Comparison of ENCODE assay signal across 24 cellular contexts in genomic region chr7:15600298-15600697, GRCh38. TPM values are rescaled to one million over a fixed set of nuclear protein-coding genes. Genes with fewer than 3 reads are reported as not detected.
DNase-seq lines count a peak whose midpoint lies in the region; ATAC-seq and TF ChIP-seq lines count a peak whose summit lies in the region.
"Had no signal": no experiment of that assay in that cellular context is flagged by ENCODE, and none has a peak within 500 bp of the region (broad histone marks: within the 10 kb centered on the region; RNA-seq: fewer than 3 reads in every experiment).

No MANE protein-coding gene starts in this region.

- H3K27ac ChIP-seq in H9 (ENCODE audit: insufficient read length, low read depth, low read length) (no peak overlapping the region), osteoblast (ENCODE audit: low read depth, low read length) (no peak overlapping the region)
- H3K27ac ChIP-seq: 22Rv1; A549; BLaER1 treated with 17β-estradiol and CSF1 and Interleukin-3, amounts not matched to agents 10 nM and 100 nM had no signal

- H3K36me3 ChIP-seq in osteoblast (ENCODE audit: insufficient read depth, low read length): no peaks in the 10 kb centered on the region
- H3K36me3 ChIP-seq: BE2C; BLaER1 treated with 17β-estradiol and CSF1 and Interleukin-3, amounts not matched to agents 10 nM and 100 nM had no signal

- no peak overlapping the region for H3K18ac ChIP-seq in H9 (ENCODE audit: insufficient read length, low read depth, low read length)

- no peak overlapping the region for H2BK5ac ChIP-seq in H9 (ENCODE audit: insufficient read length, low read length)

- H3T11ph ChIP-seq in H9 (ENCODE audit: low read length): no peak overlapping the region

- H3K9me3 ChIP-seq in H9 (ENCODE audit: control insufficient read depth, low read depth, low read length) (no peaks in the 10 kb centered on the region), osteoblast (ENCODE audit: low read depth, low read length) (peaks cover 4% of the 10 kb centered on the region)
- H3K9me3 ChIP-seq: A549, BE2C had no signal

- no peaks in the 10 kb centered on the region for H3K79me2 ChIP-seq in H9 (ENCODE audit: insufficient read depth, low read length)
- no peaks in the 10 kb centered on the region for H3K79me2 ChIP-seq in osteoblast (ENCODE audit: insufficient read depth, low read length)

- H3K9ac ChIP-seq in H9 (ENCODE audit: extremely low read depth, insufficient read length, low read length): no peak overlapping the region
- H3K9ac ChIP-seq: BLaER1 treated with 17β-estradiol and CSF1 and Interleukin-3, amounts not matched to agents 10 nM and 100 nM had no signal

- H3K36me3 Mint-ChIP-seq in H9 (ENCODE audit: insufficient read depth in 1 of 3, low read depth in 3 of 3): no peaks in the 10 kb centered on the region
- H3K36me3 Mint-ChIP-seq in WTC11: no peaks in the 10 kb centered on the region
- H3K36me3 Mint-ChIP-seq: CD14-positive monocyte; CD8-positive, alpha-beta memory T cell had no signal

- no peaks in the 10 kb centered on the region for H3K23me2 ChIP-seq in H9 (ENCODE audit: insufficient read length, low read depth, low read length, poor library complexity, severe bottlenecking)

- H3K4me3 Mint-ChIP-seq in H9 (no peak overlapping the region), WTC11 (no peak overlapping the region)
- H3K4me3 Mint-ChIP-seq: CD14-positive monocyte; CD4-positive, alpha-beta T cell; CD8-positive, alpha-beta memory T cell; GM23338 had no signal

- DNase-seq in H9 (peak; percentile 56), WTC11 (ENCODE audit: low spot score) (peak; percentile 24), iPS-NIHi7 (ENCODE audit: extremely low spot score) (peak; percentile 13), osteoblast (ENCODE audit: insufficient read length, low spot score, missing footprints) (peak; percentile 1), posterior vena cava (ENCODE audit: low spot score) (no peak), GOT3 (lab: John Stamatoyannopoulos, UW) (no peak)
- DNase-seq in stimulated activated CD4-positive, alpha-beta T cell treated with anti-CD3 and anti-CD28 coated beads, Interleukin-2, amount 100 ng/mL, for 48 hours: no peak
- DNase-seq in activated T-cell treated with anti-CD3 and anti-CD28 coated beads, Interleukin-2, amount 50 U/mL, for 48 hours: no peak
- DNase-seq: ACHN; AML-193; BE2C; Calu3; CD4-positive, alpha-beta T cell; CD8-positive, alpha-beta memory T cell; DMS79 treated with DMSO at 0.1 percent for 48 hours; GF-D8; H7 had no signal

- POLR2A ChIA-PET in WTC11 (lab: Charles Lee): no interaction called here

- intact Hi-C loops in posterior vena cava (cut with DNase I): no loop called here

- H3K4me1 Mint-ChIP-seq in H9: peaks cover 4 to 5% of the 10 kb centered on the region in 2 experiments; a peak in 1 of 4 replicates
- peaks cover 5% of the 10 kb centered on the region for H3K4me1 Mint-ChIP-seq in WTC11
- H3K4me1 Mint-ChIP-seq: CD14-positive monocyte; CD8-positive, alpha-beta memory T cell; GM23338 had no signal

- H3K79me1 ChIP-seq in H9 (ENCODE audit: insufficient read depth, low read depth, low read length, poor library complexity, severe bottlenecking): no peaks in the 10 kb centered on the region

- H3K9me3 Mint-ChIP-seq in H9 (no peaks in the 10 kb centered on the region), WTC11 (no peaks in the 10 kb centered on the region)

- CTCF ChIA-PET in WTC11 (lab: Charles Lee): interaction anchor here (0.6 kb wide), 1 partner anchor 11 kb away, joined by 3 read pairs; no protein-coding TSS in a partner anchor

- no peak overlapping the region for H2BK15ac ChIP-seq in H9 (ENCODE audit: low read depth, low read length)

- peak; percentile 91 for ATAC-seq in WTC11
- ATAC-seq: A549, GM23338, HCT116 had no signal

- no peak overlapping the region for H2AK5ac ChIP-seq in H9 (ENCODE audit: insufficient read length, low read length)

- H3K4me3 ChIP-seq in osteoblast (ENCODE audit: insufficient read depth, low read length): no peak overlapping the region
- H3K4me3 ChIP-seq: A549; BLaER1 treated with 17β-estradiol and CSF1 and Interleukin-3, amounts not matched to agents 10 nM and 100 nM; GM23338 had no signal

- no peak overlapping the region for H3K56ac ChIP-seq in H9 (ENCODE audit: insufficient read length, low read depth, low read length)

- H4K91ac ChIP-seq in H9 (ENCODE audit: insufficient read length, low read depth, low read length): no peak overlapping the region

- no peak overlapping the region for H4K8ac ChIP-seq in H9 (replicated peaks; ENCODE audit: insufficient read length, low read depth, low read length)

- H2AFZ ChIP-seq in H9 (ENCODE audit: low read length): no peak overlapping the region
- no peak overlapping the region for H2AFZ ChIP-seq in osteoblast (ENCODE audit: low read length)
- H2AFZ ChIP-seq: GM23338 had no signal

- no peak overlapping the region for H2BK20ac ChIP-seq in H9 (ENCODE audit: low read depth, low read length, poor library complexity, severe bottlenecking)

- H3K27ac Mint-ChIP-seq in H9 (no peak overlapping the region), WTC11 (no peak overlapping the region)
- H3K27ac Mint-ChIP-seq: CD14-positive monocyte; CD4-positive, alpha-beta T cell; CD8-positive, alpha-beta memory T cell; GM23338 had no signal

- H3K27me3 ChIP-seq in H9 (ENCODE audit: insufficient read depth, low read length) (no peaks in the 10 kb centered on the region), osteoblast (ENCODE audit: insufficient read depth, low read length) (no peaks in the 10 kb centered on the region)
- H3K27me3 ChIP-seq: BE2C; BLaER1 treated with 17β-estradiol and CSF1 and Interleukin-3, amounts not matched to agents 10 nM and 100 nM had no signal

- H3K4me2 ChIP-seq in H9 (ENCODE audit: insufficient read depth, insufficient read length, low read length) (no peak overlapping the region), osteoblast (ENCODE audit: insufficient read depth, low read length) (no peak overlapping the region)
- H3K4me2 ChIP-seq: A549; BLaER1 treated with 17β-estradiol and CSF1 and Interleukin-3, amounts not matched to agents 10 nM and 100 nM; GM23338 had no signal

- H3K23ac ChIP-seq in H9 (ENCODE audit: insufficient read length, low read depth, low read length): no peak overlapping the region

- no peak overlapping the region for H2BK120ac ChIP-seq in H9 (ENCODE audit: low read depth, low read length, poor library complexity, severe bottlenecking)

- no peak overlapping the region for H3K4ac ChIP-seq in H9 (ENCODE audit: low read depth, low read length)

- H2BK12ac ChIP-seq in H9 (ENCODE audit: insufficient read length, low read depth, low read length): no peak overlapping the region

- no CpG with 5 or more reads among the region's 4 CpGs for WGBS in H9 (ENCODE audit: extremely low coverage, insufficient read length, low lambda C conversion rate)

- no peak overlapping the region for H4K5ac ChIP-seq in H9 (ENCODE audit: insufficient read length, low read depth, low read length)

- H4K20me1 ChIP-seq in H9 (ENCODE audit: control insufficient read depth, insufficient read depth, insufficient read length): no peaks in the 10 kb centered on the region
- H4K20me1 ChIP-seq in osteoblast (ENCODE audit: insufficient read depth, low read length): no peaks in the 10 kb centered on the region
- H4K20me1 ChIP-seq: BLaER1 treated with 17β-estradiol and CSF1 and Interleukin-3, amounts not matched to agents 10 nM and 100 nM had no signal

- no peaks in the 10 kb centered on the region for H3K27me3 Mint-ChIP-seq in H9 (ENCODE audit: low read depth)
- no peaks in the 10 kb centered on the region for H3K27me3 Mint-ChIP-seq in WTC11 (ENCODE audit: low read depth)
- H3K27me3 Mint-ChIP-seq: CD4-positive, alpha-beta T cell; CD8-positive, alpha-beta memory T cell had no signal

- H3K4me1 ChIP-seq in H9 (ENCODE audit: insufficient read depth, low read length) (no peaks in the 10 kb centered on the region), osteoblast (ENCODE audit: insufficient read depth, low read length) (peaks cover 3% of the 10 kb centered on the region)
- H3K4me1 ChIP-seq: A549; BE2C; BLaER1 treated with 17β-estradiol and CSF1 and Interleukin-3, amounts not matched to agents 10 nM and 100 nM had no signal

- H3K14ac ChIP-seq in H9 (ENCODE audit: insufficient read depth, low read length): no peak overlapping the region

- TF ChIP-seq CTCF in H9 (conservative IDR thresholded peaks at IDR 0.05) (no peak), WTC11 (IDR thresholded peaks at IDR 0.05) (no peak), osteoblast (IDR thresholded peaks at IDR 0.05; ENCODE audit: extremely low read depth, low read depth, low read length) (no peak)

TF ChIP-seq in WTC11, 78 proteins besides CTCF, POLR2A, EP300 and RAD21 (continues in another document):
- TF ChIP-seq MYBL2 (CRISPR knock-in tag; IDR thresholded peaks at IDR 0.05): no peak
- no peak for TF ChIP-seq ZNF121 (CRISPR knock-in tag; IDR thresholded peaks at IDR 0.05)
- TF ChIP-seq E2F5 (CRISPR knock-in tag; IDR thresholded peaks at IDR 0.05): no peak
- TF ChIP-seq FOXK1 (CRISPR knock-in tag; IDR thresholded peaks at IDR 0.05): no peak
- TF ChIP-seq SOX15 (CRISPR knock-in tag; IDR thresholded peaks at IDR 0.05): no peak
- TF ChIP-seq, protein P1, sequence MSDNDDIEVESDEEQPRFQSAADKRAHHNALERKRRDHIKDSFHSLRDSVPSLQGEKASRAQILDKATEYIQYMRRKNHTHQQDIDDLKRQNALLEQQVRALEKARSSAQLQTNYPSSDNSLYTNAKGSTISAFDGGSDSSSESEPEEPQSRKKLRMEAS (CRISPR knock-in tag; IDR thresholded peaks at IDR 0.05): no peak
- TF ChIP-seq, protein P2, sequence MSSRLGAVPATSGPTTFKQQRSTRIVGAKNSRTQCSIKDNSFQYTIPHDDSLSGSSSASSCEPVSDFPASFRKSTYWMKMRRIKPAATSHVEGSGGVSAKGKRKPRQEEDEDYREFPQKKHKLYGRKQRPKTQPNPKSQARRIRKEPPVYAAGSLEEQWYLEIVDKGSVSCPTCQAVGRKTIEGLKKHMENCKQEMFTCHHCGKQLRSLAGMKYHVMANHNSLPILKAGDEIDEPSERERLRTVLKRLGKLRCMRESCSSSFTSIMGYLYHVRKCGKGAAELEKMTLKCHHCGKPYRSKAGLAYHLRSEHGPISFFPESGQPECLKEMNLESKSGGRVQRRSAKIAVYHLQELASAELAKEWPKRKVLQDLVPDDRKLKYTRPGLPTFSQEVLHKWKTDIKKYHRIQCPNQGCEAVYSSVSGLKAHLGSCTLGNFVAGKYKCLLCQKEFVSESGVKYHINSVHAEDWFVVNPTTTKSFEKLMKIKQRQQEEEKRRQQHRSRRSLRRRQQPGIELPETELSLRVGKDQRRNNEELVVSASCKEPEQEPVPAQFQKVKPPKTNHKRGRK (CRISPR knock-in tag; IDR thresholded peaks at IDR 0.05; ENCODE audit: borderline replicate concordance): no peak

RNA-seq across cellular contexts. Expression of gene AGMO, which starts 38.5 kb away (rescaled TPM):
- 0.70 and 0.83 TPM in 2 replicates for total RNA-seq in H9 (2021)
- 0.77 to 1.1 TPM (median 1.0 TPM) in 3 replicates for total RNA-seq in WTC11 (2021)
- under 0.01 and 1.2 TPM in 2 replicates for total RNA-seq in osteoblast
- total RNA-seq in posterior vena cava: 1 to 10 TPM; 1.3 to 1.9 TPM
- total RNA-seq: CD4-positive, alpha-beta T cell; CD8-positive, alpha-beta memory T cell; G401 had no signal

Comparison
In these comparisons a context has a peak if more than half of its experiments do, and no peak if none do; other contexts are left out.
1. DNase-seq: peak in H9 (single experiment), WTC11 (single experiment), iPS-NIHi7 (single experiment) and osteoblast (single experiment); none in stimulated activated CD4-positive, alpha-beta T cell treated with anti-CD3 and anti-CD28 coated beads, Interleukin-2, amount 100 ng/mL, for 48 hours (0 of 2), posterior vena cava (single experiment), activated T-cell treated with anti-CD3 and anti-CD28 coated beads, Interleukin-2, amount 50 U/mL, for 48 hours (0 of 2) and GOT3 (single experiment).